24 cellular contexts compared by ENCODE assay signal in genomic region chr7:3501671-3502070, GRCh38.
"Had no signal": no experiment of that assay in that cellular context is flagged by ENCODE, and none has a peak within 500 bp of the region (broad histone marks: within the 10 kb centered on the region; RNA-seq: fewer than 3 reads in every experiment).

No MANE protein-coding gene starts in this region.

- H3K4me3 Mint-ChIP-seq: immature natural killer cell; mesothelial cell of epicardium; naive B cell; naive thymus-derived CD8-positive, alpha-beta T cell had no signal

- FAIRE-seq: endothelial cell of umbilical vein, keratinocyte had no signal

- H3K4me3 ChIP-seq: coronary artery, dorsolateral prefrontal cortex, esophagus squamous epithelium, gastroesophageal sphincter, heart left ventricle, hepatocyte, left lung, lower lobe of right lung, mucosa of descending colon had no signal

- H3K27ac Mint-ChIP-seq: immature natural killer cell, mesothelial cell of epicardium, naive B cell had no signal

- ATAC-seq: gastroesophageal sphincter; heart left ventricle; left cardiac atrium; left lung; left ventricle myocardium superior; lower lobe of right lung; mucosa of descending colon; naive thymus-derived CD8-positive, alpha-beta T cell had no signal

- H3K4me1 Mint-ChIP-seq: immature natural killer cell; naive B cell; naive thymus-derived CD8-positive, alpha-beta T cell had no signal

- DNase-seq: dermis blood vessel endothelial cell; dorsolateral prefrontal cortex; effector CD4-positive, alpha-beta T cell; effector memory CD4-positive, alpha-beta T cell; esophagus squamous epithelium; foreskin fibroblast; foreskin melanocyte; heart left ventricle; hypothalamus; immature natural killer cell; left cardiac atrium; left lung; left ventricle myocardium superior; lower lobe of right lung; mesenchymal stem cell; mucosa of descending colon; naive B cell; naive thymus-derived CD8-positive, alpha-beta T cell had no signal
